In genomic region chr9:93532121-93532520, GRCh38 we compare ENCODE assay signal across 16 cellular contexts.
DNase-seq lines count a peak whose midpoint lies in the region; ATAC-seq and TF ChIP-seq lines count a peak whose summit lies in the region.
"Had no signal": no experiment of that assay in that cellular context is flagged by ENCODE, and none has a peak within 500 bp of the region (broad histone marks: within the 10 kb centered on the region; RNA-seq: fewer than 3 reads in every experiment).

No MANE protein-coding gene starts in this region.

- H3K27ac ChIP-seq in C4-2B (peak overlapping the region; percentile 74), rectal smooth muscle tissue (ENCODE audit: low read depth, low read length) (peak overlapping the region; percentile 38)
- H3K27ac ChIP-seq: GM23248 had no signal

- H3K9ac ChIP-seq in rectal smooth muscle tissue (ENCODE audit: low read length) = no peak overlapping the region
- H3K9ac ChIP-seq: GM23248 had no signal

- no peaks in the 10 kb centered on the region for H3K4me1 ChIP-seq in rectal smooth muscle tissue (ENCODE audit: control insufficient read depth, insufficient read depth, low read length)

- in situ Hi-C loops in astrocyte of the spinal cord (cut with HindIII; ENCODE audit: low sequenced_read_pairs) = no loop called here

- H3K27me3 ChIP-seq in rectal smooth muscle tissue (ENCODE audit: control insufficient read depth, insufficient read depth, low read length) = no peaks in the 10 kb centered on the region

- H3K4me3 ChIP-seq in astrocyte of the spinal cord (ENCODE audit: low read depth, low read length) (no peak overlapping the region), rectal smooth muscle tissue (ENCODE audit: low read length) (no peak overlapping the region)
- H3K4me3 ChIP-seq: GM23248 had no signal

- DNase-seq in astrocyte of the spinal cord (ENCODE audit: low read depth, low spot score) = peak; percentile 30
- DNase-seq in iris pigment epithelial cell (ENCODE audit: low read depth) = peak; percentile 50
- DNase-seq in LoVo (ENCODE audit: low spot score) = no peak
- DNase-seq in activated CD4-positive, alpha-beta T cell treated with anti-CD3 and anti-CD28 coated beads for 4 hours = no peak
- no peak for DNase-seq in stimulated activated naive CD4-positive, alpha-beta T cell (lab: John Stamatoyannopoulos, UW)
- DNase-seq: COR-L47, DMS153, DND-41, GDM1, H7, IMR-90 had no signal

- no peak for ATAC-seq in GM21619 (IDR thresholded peaks at IDR 0.05; ENCODE audit: unreplicated experiment)
- ATAC-seq: CD8-positive, alpha-beta T cell had no signal

- TF ChIP-seq CTCF in C4-2B (conservative IDR thresholded peaks at IDR 0.05) (no peak), astrocyte of the spinal cord (IDR thresholded peaks at IDR 0.05; ENCODE audit: low read depth, low read length) (no peak)

- peaks cover 29% of the 10 kb centered on the region for H3K36me3 ChIP-seq in rectal smooth muscle tissue (ENCODE audit: control insufficient read depth, insufficient read depth, low read length)

Comparison
In these comparisons a context has a peak if more than half of its experiments do, and no peak if none do; other contexts are left out.
1. DNase-seq: peak in astrocyte of the spinal cord (single experiment) and iris pigment epithelial cell (single experiment); none in LoVo (single experiment), activated CD4-positive, alpha-beta T cell treated with anti-CD3 and anti-CD28 coated beads for 4 hours (0 of 2) and stimulated activated naive CD4-positive, alpha-beta T cell (0 of 6).